20 cellular contexts compared by ENCODE assay signal in the genomic region with DNA sequence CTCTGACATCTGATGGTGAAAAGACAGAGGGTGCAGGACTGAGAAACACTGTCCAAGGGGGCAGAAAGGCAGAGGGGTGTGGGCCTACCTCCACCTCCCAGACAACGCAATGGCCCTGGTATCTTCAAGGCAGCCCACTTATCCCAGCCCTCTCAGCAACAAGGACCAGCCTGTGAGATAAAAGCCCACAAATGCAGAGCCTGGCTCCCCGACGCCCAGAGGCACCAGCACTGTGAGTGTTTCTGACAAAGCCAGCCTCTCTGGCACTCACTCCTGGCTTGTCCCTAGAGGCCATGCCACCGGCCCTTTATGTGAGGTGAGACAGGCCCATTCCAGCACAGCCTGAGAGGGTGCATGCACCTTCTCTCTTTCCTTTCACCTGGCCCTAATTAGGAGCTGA.
"Had no signal": no experiment of that assay in that cellular context is flagged by ENCODE, and none has a peak within 500 bp of the region (broad histone marks: within the 10 kb centered on the region; RNA-seq: fewer than 3 reads in every experiment).

No MANE protein-coding gene starts in this region.

- DNase-seq: colonic mucosa; effector CD8-positive, alpha-beta T cell; heart left ventricle; kidney; stimulated activated CD4-positive, alpha-beta T cell treated with anti-CD3 and anti-CD28 coated beads, Interleukin-12 subunit alpha, Interleukin-12 subunit beta, amount 100 ng/mL, for 4 hours; stimulated activated CD4-positive, alpha-beta T cell treated with anti-CD3 and anti-CD28 coated beads, Interleukin-1b, Interleukin-23, amount 100 ng/mL, for 48 hours; stimulated activated CD4-positive, alpha-beta T cell treated with anti-CD3 and anti-CD28 coated beads, Interleukin-4, amount 100 ng/mL, for 1 hour; stimulated activated CD8-positive, alpha-beta memory T cell treated with anti-CD3 and anti-CD28 coated beads, Interleukin-4, amount 100 ng/mL, for 48 hours; stimulated activated naive CD4-positive, alpha-beta T cell treated with Interleukin-2 at 50 U/mL for 16 hours; stomach; thyroid gland; trophoblast cell had no signal

- ATAC-seq: foreskin keratinocyte, gastroesophageal sphincter, heart left ventricle, sciatic nerve had no signal

- H3K9me3 ChIP-seq: colonic mucosa, esophagus muscularis mucosa, gastroesophageal sphincter, heart left ventricle, stomach, thyroid gland had no signal

- H2AFZ ChIP-seq: hepatocyte, parathyroid adenoma had no signal

- H3K4me3 ChIP-seq: colonic mucosa, esophagus muscularis mucosa, gastroesophageal sphincter, heart left ventricle, hepatocyte, lung, smooth muscle cell, stomach, thyroid gland had no signal

- H3K27me3 ChIP-seq: colonic mucosa, esophagus muscularis mucosa, foreskin keratinocyte, gastroesophageal sphincter, hepatocyte, stomach, thyroid gland had no signal

- H3K36me3 ChIP-seq: colonic mucosa, esophagus muscularis mucosa, gastroesophageal sphincter, heart left ventricle, stomach, thyroid gland had no signal

- H3K4me1 ChIP-seq: colonic mucosa, esophagus muscularis mucosa, foreskin keratinocyte, gastroesophageal sphincter, heart left ventricle, parathyroid adenoma, stomach, thyroid gland had no signal

- H3K9ac ChIP-seq: parathyroid adenoma had no signal

- H3K27ac ChIP-seq: colonic mucosa, esophagus muscularis mucosa, foreskin keratinocyte, gastroesophageal sphincter, heart left ventricle, hepatocyte, parathyroid adenoma, stomach, thyroid gland had no signal

- H3K4me2 ChIP-seq: hepatocyte, smooth muscle cell had no signal
